ENCODE assay signal across 8 cellular contexts in genomic region chr2:44087714-44088092, GRCh38.
DNase-seq lines count a peak whose midpoint lies in the region; ATAC-seq and TF ChIP-seq lines count a peak whose summit lies in the region.

No MANE protein-coding gene starts in this region.

- H3K9me3 Mint-ChIP-seq in chondrocyte (ENCODE audit: low read depth), result no peaks in the 10 kb centered on the region

- H3K4me1 ChIP-seq in heart right ventricle (peaks cover 0 to 16% (median 11%) of the 10 kb centered on the region in 9 donors), muscle layer of duodenum (ENCODE audit: control insufficient read depth in 1 of 2, insufficient read depth in 2 of 2, low read length in 2 of 2) (no peaks in the 10 kb centered on the region)

- H3K4me3 ChIP-seq in heart right ventricle (peak overlapping the region in 9 of 10 donors; percentile 8 to 53 (median 41)), muscle layer of duodenum (ENCODE audit: low read depth in 1 of 2, low read length in 2 of 2) (peak overlapping the region; percentile 47 to 64)

- H3K27ac ChIP-seq in heart right ventricle, result peak overlapping the region in 8 of 10 donors; percentile 4 to 71 (median 63)
- peak overlapping the region; percentile 57 for H3K27ac ChIP-seq in muscle layer of duodenum (ENCODE audit: low read length)

- intact Hi-C loops in heart right ventricle (cut with DNase I) (loop anchor here in 9 of 10 donors (2.0 to 10.0 kb wide), 14 partner anchors 75 to 870 kb away; partner anchors contain the start of genes PPM1B (in 3 of the 9), CAMKMT (in 1 of the 9) and PREPL (in 1 of the 9)), left cardiac atrium (cut with DNase I) (loop anchor here in 1 of 2 donors (5.0 to 10.0 kb wide), 3 partner anchors 85 to 207 kb away; no protein-coding TSS in a partner anchor)

- WGBS in heart right ventricle, 2 donors, result 75 to 76% methylated on average over 4 of the region's 4 CpGs

- no peak for TF ChIP-seq CTCF in heart right ventricle (IDR thresholded peaks at IDR 0.05)
- TF ChIP-seq CTCF in chondrocyte (IDR thresholded peaks at IDR 0.05), result no peak

- H3K36me3 ChIP-seq in heart right ventricle (no peaks in the 10 kb centered on the region), muscle layer of duodenum (ENCODE audit: control insufficient read depth in 1 of 2, insufficient read depth in 2 of 2, low read length in 2 of 2) (no peaks in the 10 kb centered on the region)

- ATAC-seq in heart right ventricle (peak in 5 of 8 donors; percentile 11 to 34 (median 19)), left cardiac atrium (no peak), GM18861 (IDR thresholded peaks at IDR 0.05; ENCODE audit: unreplicated experiment) (no peak), GM18517 (IDR thresholded peaks at IDR 0.05; ENCODE audit: unreplicated experiment) (no peak), HG03175 (IDR thresholded peaks at IDR 0.05; ENCODE audit: unreplicated experiment) (no peak)

- H3K4me3 Mint-ChIP-seq in chondrocyte (ENCODE audit: unreplicated experiment), result peak overlapping the region; percentile 81

- peaks cover 9% of the 10 kb centered on the region for H3K4me1 Mint-ChIP-seq in chondrocyte (ENCODE audit: low read depth)

- no peaks in the 10 kb centered on the region for H3K27me3 ChIP-seq in heart right ventricle
- H3K27me3 ChIP-seq in muscle layer of duodenum (ENCODE audit: low read depth, low read length), result no peaks in the 10 kb centered on the region

- H3K27me3 Mint-ChIP-seq in chondrocyte (ENCODE audit: low read depth), result no peaks in the 10 kb centered on the region

- peak overlapping the region; percentile 66 for H3K27ac Mint-ChIP-seq in chondrocyte (ENCODE audit: unreplicated experiment)

- H3K36me3 Mint-ChIP-seq in chondrocyte (ENCODE audit: low read depth), result no peaks in the 10 kb centered on the region

- DNase-seq in heart right ventricle, result no peak
- no peak for DNase-seq in left cardiac atrium
- no peak for DNase-seq in chondrocyte (ENCODE audit: low spot score)
- no peak for DNase-seq in cerebellum (ENCODE audit: low spot score)

- H3K9me3 ChIP-seq in heart right ventricle, result no peaks in the 10 kb centered on the region
- no peaks in the 10 kb centered on the region for H3K9me3 ChIP-seq in muscle layer of duodenum (ENCODE audit: control insufficient read depth in 1 of 2, low read length in 2 of 2)

Comparison
In these comparisons a context has a peak if more than half of its experiments do, and no peak if none do; other contexts are left out.
1. ATAC-seq: peak in heart right ventricle (5 of 8); none in left cardiac atrium (0 of 2), GM18861 (single experiment), GM18517 (single experiment) and HG03175 (single experiment).